ENCODE assay signal across 1 cellular context in genomic region chr2:71882949-71883472, GRCh38.
A peak's percentile ranks its signal among the peaks of the same experiment; 100 is the strongest.
TF ChIP-seq lines count a peak whose summit lies in the region.

No MANE protein-coding gene starts in this region.

TF ChIP-seq in HepG2, 621 proteins besides CTCF, POLR2A, EP300 and RAD21 (continued from another document and continues in another):
- TF ChIP-seq HMGXB4 (CRISPR knock-in tag; IDR thresholded peaks at IDR 0.05; ENCODE audit: borderline replicate concordance in 1 of 2, low read depth in 1 of 2) (peak in 1 of 2 experiments; percentile 72; a peak in 1 of 4 replicates), FOXP1 (IDR thresholded peaks at IDR 0.05) (peak; percentile 95), FOXP1 (CRISPR knock-in tag; IDR thresholded peaks at IDR 0.05) (peak; percentile 98), KDM4B (CRISPR knock-in tag; IDR thresholded peaks at IDR 0.05) (peak; percentile 89; the same call in 1 of the 2 replicates), TERF1 (CRISPR knock-in tag; IDR thresholded peaks at IDR 0.05) (no peak), PAXIP1 (CRISPR knock-in tag; conservative IDR thresholded peaks at IDR 0.05) (peak; percentile 84), ADNP (CRISPR knock-in tag; IDR thresholded peaks at IDR 0.05) (no peak), ZNF652 (CRISPR knock-in tag; IDR thresholded peaks at IDR 0.05; ENCODE audit: borderline replicate concordance, low read depth) (peak; percentile 30; the same call in 1 of the 2 replicates), PHF21A (CRISPR knock-in tag; IDR thresholded peaks at IDR 0.05) (peak; percentile 89), MBD4 (IDR thresholded peaks at IDR 0.05; ENCODE audit: borderline replicate concordance, low read length) (no peak), CSRNP2 (CRISPR knock-in tag; conservative IDR thresholded peaks at IDR 0.05; ENCODE audit: low read depth) (no peak), KLF16 (CRISPR knock-in tag; IDR thresholded peaks at IDR 0.05) (peak in 1 of 2 experiments; percentile 94; a peak in 2 of 4 replicates), ZFYVE20 (CRISPR knock-in tag; IDR thresholded peaks at IDR 0.05; ENCODE audit: borderline replicate concordance, low read depth) (no peak), ELF3 (CRISPR knock-in tag; IDR thresholded peaks at IDR 0.05) (peak; percentile 99), GABPA (IDR thresholded peaks at IDR 0.05; ENCODE audit: low read depth, low read length) (peak; percentile 67), GABPA (CRISPR knock-in tag; IDR thresholded peaks at IDR 0.05; ENCODE audit: low read depth) (peak; percentile 90), ZNF280B (CRISPR knock-in tag; IDR thresholded peaks at IDR 0.05; ENCODE audit: borderline replicate concordance) (peak; percentile 79), ZNF460 (CRISPR knock-in tag; IDR thresholded peaks at IDR 0.05; ENCODE audit: borderline replicate concordance) (peak; percentile 66; the same call in 1 of the 2 replicates), ZNF10 (CRISPR knock-in tag; IDR thresholded peaks at IDR 0.05; ENCODE audit: borderline replicate concordance, low read depth) (no peak), AHR (CRISPR knock-in tag; IDR thresholded peaks at IDR 0.05) (peak; percentile 34; the same call in 1 of the 2 replicates), PHF20 (CRISPR knock-in tag; IDR thresholded peaks at IDR 0.05) (no peak; the same call in 1 of the 2 replicates)
- TF ChIP-seq, protein P1, sequence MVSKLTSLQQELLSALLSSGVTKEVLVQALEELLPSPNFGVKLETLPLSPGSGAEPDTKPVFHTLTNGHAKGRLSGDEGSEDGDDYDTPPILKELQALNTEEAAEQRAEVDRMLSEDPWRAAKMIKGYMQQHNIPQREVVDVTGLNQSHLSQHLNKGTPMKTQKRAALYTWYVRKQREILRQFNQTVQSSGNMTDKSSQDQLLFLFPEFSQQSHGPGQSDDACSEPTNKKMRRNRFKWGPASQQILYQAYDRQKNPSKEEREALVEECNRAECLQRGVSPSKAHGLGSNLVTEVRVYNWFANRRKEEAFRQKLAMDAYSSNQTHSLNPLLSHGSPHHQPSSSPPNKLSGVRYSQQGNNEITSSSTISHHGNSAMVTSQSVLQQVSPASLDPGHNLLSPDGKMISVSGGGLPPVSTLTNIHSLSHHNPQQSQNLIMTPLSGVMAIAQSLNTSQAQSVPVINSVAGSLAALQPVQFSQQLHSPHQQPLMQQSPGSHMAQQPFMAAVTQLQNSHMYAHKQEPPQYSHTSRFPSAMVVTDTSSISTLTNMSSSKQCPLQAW (CRISPR knock-in tag; IDR thresholded peaks at IDR 0.05) = peak; percentile 95
- TF ChIP-seq, protein P2, sequence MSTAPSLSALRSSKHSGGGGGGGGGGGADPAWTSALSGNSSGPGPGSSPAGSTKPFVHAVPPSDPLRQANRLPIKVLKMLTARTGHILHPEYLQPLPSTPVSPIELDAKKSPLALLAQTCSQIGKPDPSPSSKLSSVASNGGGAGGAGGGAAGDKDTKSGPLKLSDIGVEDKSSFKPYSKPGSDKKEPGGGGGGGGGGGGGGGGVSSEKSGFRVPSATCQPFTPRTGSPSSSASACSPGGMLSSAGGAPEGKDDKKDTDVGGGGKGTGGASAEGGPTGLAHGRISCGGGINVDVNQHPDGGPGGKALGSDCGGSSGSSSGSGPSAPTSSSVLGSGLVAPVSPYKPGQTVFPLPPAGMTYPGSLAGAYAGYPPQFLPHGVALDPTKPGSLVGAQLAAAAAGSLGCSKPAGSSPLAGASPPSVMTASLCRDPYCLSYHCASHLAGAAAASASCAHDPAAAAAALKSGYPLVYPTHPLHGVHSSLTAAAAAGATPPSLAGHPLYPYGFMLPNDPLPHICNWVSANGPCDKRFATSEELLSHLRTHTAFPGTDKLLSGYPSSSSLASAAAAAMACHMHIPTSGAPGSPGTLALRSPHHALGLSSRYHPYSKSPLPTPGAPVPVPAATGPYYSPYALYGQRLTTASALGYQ (CRISPR knock-in tag; IDR thresholded peaks at IDR 0.05) = peak; percentile 81
- TF ChIP-seq, protein P3, sequence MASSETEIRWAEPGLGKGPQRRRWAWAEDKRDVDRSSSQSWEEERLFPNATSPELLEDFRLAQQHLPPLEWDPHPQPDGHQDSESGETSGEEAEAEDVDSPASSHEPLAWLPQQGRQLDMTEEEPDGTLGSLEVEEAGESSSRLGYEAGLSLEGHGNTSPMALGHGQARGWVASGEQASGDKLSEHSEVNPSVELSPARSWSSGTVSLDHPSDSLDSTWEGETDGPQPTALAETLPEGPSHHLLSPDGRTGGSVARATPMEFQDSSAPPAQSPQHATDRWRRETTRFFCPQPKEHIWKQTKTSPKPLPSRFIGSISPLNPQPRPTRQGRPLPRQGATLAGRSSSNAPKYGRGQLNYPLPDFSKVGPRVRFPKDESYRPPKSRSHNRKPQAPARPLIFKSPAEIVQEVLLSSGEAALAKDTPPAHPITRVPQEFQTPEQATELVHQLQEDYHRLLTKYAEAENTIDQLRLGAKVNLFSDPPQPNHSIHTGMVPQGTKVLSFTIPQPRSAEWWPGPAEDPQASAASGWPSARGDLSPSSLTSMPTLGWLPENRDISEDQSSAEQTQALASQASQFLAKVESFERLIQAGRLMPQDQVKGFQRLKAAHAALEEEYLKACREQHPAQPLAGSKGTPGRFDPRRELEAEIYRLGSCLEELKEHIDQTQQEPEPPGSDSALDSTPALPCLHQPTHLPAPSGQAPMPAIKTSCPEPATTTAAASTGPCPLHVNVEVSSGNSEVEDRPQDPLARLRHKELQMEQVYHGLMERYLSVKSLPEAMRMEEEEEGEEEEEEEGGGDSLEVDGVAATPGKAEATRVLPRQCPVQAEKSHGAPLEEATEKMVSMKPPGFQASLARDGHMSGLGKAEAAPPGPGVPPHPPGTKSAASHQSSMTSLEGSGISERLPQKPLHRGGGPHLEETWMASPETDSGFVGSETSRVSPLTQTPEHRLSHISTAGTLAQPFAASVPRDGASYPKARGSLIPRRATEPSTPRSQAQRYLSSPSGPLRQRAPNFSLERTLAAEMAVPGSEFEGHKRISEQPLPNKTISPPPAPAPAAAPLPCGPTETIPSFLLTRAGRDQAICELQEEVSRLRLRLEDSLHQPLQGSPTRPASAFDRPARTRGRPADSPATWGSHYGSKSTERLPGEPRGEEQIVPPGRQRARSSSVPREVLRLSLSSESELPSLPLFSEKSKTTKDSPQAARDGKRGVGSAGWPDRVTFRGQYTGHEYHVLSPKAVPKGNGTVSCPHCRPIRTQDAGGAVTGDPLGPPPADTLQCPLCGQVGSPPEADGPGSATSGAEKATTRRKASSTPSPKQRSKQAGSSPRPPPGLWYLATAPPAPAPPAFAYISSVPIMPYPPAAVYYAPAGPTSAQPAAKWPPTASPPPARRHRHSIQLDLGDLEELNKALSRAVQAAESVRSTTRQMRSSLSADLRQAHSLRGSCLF (CRISPR knock-in tag; IDR thresholded peaks at IDR 0.05; ENCODE audit: borderline replicate concordance) = no peak
- TF ChIP-seq, protein P4, sequence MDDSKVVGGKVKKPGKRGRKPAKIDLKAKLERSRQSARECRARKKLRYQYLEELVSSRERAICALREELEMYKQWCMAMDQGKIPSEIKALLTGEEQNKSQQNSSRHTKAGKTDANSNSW (CRISPR knock-in tag; IDR thresholded peaks at IDR 0.05; ENCODE audit: borderline replicate concordance) = no peak
- TF ChIP-seq, protein P5, sequence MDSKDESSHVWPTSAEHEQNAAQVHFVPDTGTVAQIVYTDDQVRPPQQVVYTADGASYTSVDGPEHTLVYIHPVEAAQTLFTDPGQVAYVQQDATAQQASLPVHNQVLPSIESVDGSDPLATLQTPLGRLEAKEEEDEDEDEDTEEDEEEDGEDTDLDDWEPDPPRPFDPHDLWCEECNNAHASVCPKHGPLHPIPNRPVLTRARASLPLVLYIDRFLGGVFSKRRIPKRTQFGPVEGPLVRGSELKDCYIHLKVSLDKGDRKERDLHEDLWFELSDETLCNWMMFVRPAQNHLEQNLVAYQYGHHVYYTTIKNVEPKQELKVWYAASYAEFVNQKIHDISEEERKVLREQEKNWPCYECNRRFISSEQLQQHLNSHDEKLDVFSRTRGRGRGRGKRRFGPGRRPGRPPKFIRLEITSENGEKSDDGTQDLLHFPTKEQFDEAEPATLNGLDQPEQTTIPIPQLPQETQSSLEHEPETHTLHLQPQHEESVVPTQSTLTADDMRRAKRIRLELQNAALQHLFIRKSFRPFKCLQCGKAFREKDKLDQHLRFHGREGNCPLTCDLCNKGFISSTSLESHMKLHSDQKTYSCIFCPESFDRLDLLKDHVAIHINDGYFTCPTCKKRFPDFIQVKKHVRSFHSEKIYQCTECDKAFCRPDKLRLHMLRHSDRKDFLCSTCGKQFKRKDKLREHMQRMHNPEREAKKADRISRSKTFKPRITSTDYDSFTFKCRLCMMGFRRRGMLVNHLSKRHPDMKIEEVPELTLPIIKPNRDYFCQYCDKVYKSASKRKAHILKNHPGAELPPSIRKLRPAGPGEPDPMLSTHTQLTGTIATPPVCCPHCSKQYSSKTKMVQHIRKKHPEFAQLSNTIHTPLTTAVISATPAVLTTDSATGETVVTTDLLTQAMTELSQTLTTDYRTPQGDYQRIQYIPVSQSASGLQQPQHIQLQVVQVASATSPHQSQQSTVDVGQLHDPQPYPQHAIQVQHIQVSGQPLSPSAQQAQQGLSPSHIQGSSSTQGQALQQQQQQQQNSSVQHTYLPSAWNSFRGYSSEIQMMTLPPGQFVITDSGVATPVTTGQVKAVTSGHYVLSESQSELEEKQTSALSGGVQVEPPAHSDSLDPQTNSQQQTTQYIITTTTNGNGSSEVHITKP (CRISPR knock-in tag; IDR thresholded peaks at IDR 0.05; ENCODE audit: low read depth) = peak; percentile 57; the same call in 1 of the 2 replicates
- TF ChIP-seq, protein P6, sequence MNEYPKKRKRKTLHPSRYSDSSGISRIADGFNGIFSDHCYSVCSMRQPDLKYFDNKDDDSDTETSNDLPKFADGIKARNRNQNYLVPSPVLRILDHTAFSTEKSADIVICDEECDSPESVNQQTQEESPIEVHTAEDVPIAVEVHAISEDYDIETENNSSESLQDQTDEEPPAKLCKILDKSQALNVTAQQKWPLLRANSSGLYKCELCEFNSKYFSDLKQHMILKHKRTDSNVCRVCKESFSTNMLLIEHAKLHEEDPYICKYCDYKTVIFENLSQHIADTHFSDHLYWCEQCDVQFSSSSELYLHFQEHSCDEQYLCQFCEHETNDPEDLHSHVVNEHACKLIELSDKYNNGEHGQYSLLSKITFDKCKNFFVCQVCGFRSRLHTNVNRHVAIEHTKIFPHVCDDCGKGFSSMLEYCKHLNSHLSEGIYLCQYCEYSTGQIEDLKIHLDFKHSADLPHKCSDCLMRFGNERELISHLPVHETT (CRISPR knock-in tag; conservative IDR thresholded peaks at IDR 0.05) = 0 out of 2 replicates have a peak, but pooled peaks have one; percentile 40
